Comparison of ENCODE assay signal across 9 cellular contexts in the genomic region with DNA sequence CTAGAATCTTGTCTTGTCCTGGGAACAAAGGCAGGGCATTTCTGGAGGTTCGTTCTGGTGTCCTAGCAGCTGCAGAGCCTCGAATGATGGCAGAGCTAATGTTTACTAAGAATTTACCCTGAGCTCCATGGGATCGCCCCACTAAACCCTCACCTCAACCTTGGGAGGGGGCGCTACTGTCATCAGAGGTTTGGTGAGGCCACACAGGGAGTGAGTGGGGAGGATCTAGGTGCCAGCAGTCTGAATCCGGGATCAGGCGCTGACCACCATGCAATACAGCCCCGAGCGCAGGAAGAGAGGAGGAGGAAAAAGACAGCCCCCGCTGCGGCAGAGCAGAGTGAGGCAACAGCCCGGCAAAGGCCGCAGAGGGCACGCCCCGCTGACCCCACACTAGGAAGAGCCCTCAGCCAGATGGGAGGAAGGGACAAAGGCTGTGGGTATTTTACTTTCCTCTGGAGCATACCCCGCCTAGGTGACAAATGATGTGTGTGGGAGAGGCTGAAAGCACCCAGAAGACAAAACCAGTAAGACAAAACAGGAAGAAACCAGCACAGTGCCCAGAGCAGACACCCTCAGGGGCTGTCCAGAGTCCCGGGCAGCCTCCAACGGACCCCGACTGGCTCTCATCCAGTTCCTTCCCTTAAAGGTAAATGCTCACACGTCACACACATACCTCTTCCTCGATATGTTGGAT.
DNase-seq lines count a peak whose midpoint lies in the region; ATAC-seq and TF ChIP-seq lines count a peak whose summit lies in the region.
"Had no signal": no experiment of that assay in that cellular context is flagged by ENCODE, and none has a peak within 500 bp of the region (broad histone marks: within the 10 kb centered on the region; RNA-seq: fewer than 3 reads in every experiment).

No MANE protein-coding gene starts in this region.

- ATAC-seq in CD4-positive, alpha-beta T cell (ENCODE audit: poor library complexity) = peak; percentile 25
- ATAC-seq in GM21576 (IDR thresholded peaks at IDR 0.05; ENCODE audit: unreplicated experiment) = peak; percentile 40

- CTCF ChIA-PET in CD4-positive, alpha-beta T cell (lab: Charles Lee) = no interaction called here

- H3K9ac ChIP-seq in OCI-LY1 (ENCODE audit: low read length) = no peak overlapping the region
- no peak overlapping the region for H3K9ac ChIP-seq in fibroblast of lung (ENCODE audit: insufficient read depth, low read length)

- no peak overlapping the region for H2AFZ ChIP-seq in OCI-LY1 (ENCODE audit: low read length)
- H2AFZ ChIP-seq in fibroblast of lung (ENCODE audit: low read length) = no peak overlapping the region

- peak overlapping the region; percentile 46 for H3K4me3 Mint-ChIP-seq in CD4-positive, alpha-beta T cell
- H3K4me3 Mint-ChIP-seq in stimulated activated naive CD8-positive, alpha-beta T cell treated with anti-CD3 and anti-CD28 coated beads, Interleukin-15, Interleukin-2, amounts not matched to agents 100 ng/mL and 50 ng/mL, for 24 hours = peak overlapping the region; percentile 69

- H3K79me2 ChIP-seq in OCI-LY1 (ENCODE audit: insufficient read depth, low read length) = peaks cover 9% of the 10 kb centered on the region; the same call in 1 of the 2 replicates
- H3K79me2 ChIP-seq in fibroblast of lung (ENCODE audit: control insufficient read depth, insufficient read depth, low read length) = no peaks in the 10 kb centered on the region

- H3K27me3 ChIP-seq in CD4-positive, alpha-beta T cell (ENCODE audit: control insufficient read depth, insufficient read depth, low read length) = no peaks in the 10 kb centered on the region
- H3K27me3 ChIP-seq in OCI-LY1 (ENCODE audit: insufficient read depth, low read length) (no peaks in the 10 kb centered on the region), fibroblast of lung (ENCODE audit: control insufficient read depth, insufficient read depth, low read length) (no peaks in the 10 kb centered on the region)

- peak overlapping the region; percentile 49 for H3K27ac ChIP-seq in CD4-positive, alpha-beta T cell (ENCODE audit: low read depth, low read length)
- H3K27ac ChIP-seq in OCI-LY1 (ENCODE audit: low read depth, low read length, poor library complexity, severe bottlenecking) = peak overlapping the region; percentile 63
- peak overlapping the region; percentile 28 for H3K27ac ChIP-seq in fibroblast of lung (ENCODE audit: insufficient read depth, low read length)
- H3K27ac ChIP-seq: psoas muscle had no signal

- H3K4me1 ChIP-seq in OCI-LY1 (ENCODE audit: insufficient read depth, low read length, severe bottlenecking) = peaks cover 68% of the 10 kb centered on the region
- H3K4me1 ChIP-seq in fibroblast of lung (ENCODE audit: control insufficient read depth, extremely low read depth, insufficient read depth, low read length) = peaks cover 10% of the 10 kb centered on the region

- no peak for TF ChIP-seq CTCF in CD4-positive, alpha-beta T cell (IDR thresholded peaks at IDR 0.05)
- TF ChIP-seq CTCF in OCI-LY1 (IDR thresholded peaks at IDR 0.05; ENCODE audit: low read length) (no peak), fibroblast of lung (conservative IDR thresholded peaks at IDR 0.05 in 1 of 2, IDR thresholded peaks at IDR 0.05 in 1 of 2; ENCODE audit: low read depth in 1 of 2, low read length in 2 of 2) (no peak)

- no peak overlapping the region; the same call in 1 of the 2 replicates for H3K4me2 ChIP-seq in OCI-LY1 (ENCODE audit: low read length)
- peak overlapping the region; percentile 51 for H3K4me2 ChIP-seq in fibroblast of lung (ENCODE audit: extremely low read depth, insufficient read depth, low read length)

- no peak for DNase-seq in CD4-positive, alpha-beta T cell
- DNase-seq in fibroblast of lung (ENCODE audit: low read depth in 2 of 2) (peak in 1 of 2 donors; percentile 21), HCEC 1CT (no peak), SW 1271 (lab: John Stamatoyannopoulos, UW) (no peak), NCI-H2227 treated with DMSO at 0.1 percent for 48 hours (lab: John Stamatoyannopoulos, UW) (no peak)
- DNase-seq: psoas muscle had no signal

- POLR2A ChIA-PET in CD4-positive, alpha-beta T cell (lab: Charles Lee) = interaction anchor here (0.5 to 4.7 kb wide), 3 partner anchors 7 to 82 kb away, joined by 3 to 25 read pairs (median 3); no protein-coding TSS in a partner anchor

- peaks cover 6% of the 10 kb centered on the region for H3K36me3 Mint-ChIP-seq in CD4-positive, alpha-beta T cell (ENCODE audit: low read depth)
- peaks cover 4% of the 10 kb centered on the region for H3K36me3 Mint-ChIP-seq in stimulated activated naive CD8-positive, alpha-beta T cell treated with anti-CD3 and anti-CD28 coated beads, Interleukin-15, Interleukin-2, amounts not matched to agents 100 ng/mL and 50 ng/mL, for 24 hours (ENCODE audit: low read depth)

- intact Hi-C loops in CD4-positive, alpha-beta T cell (cut with DNase I, micrococcal nuclease) = loop anchor here in 1 of 2 experiments (10.0 kb wide), 1 partner anchor 106 kb away; no protein-coding TSS in a partner anchor

- H3K36me3 ChIP-seq in OCI-LY1 (ENCODE audit: insufficient read depth, low read length) (peaks cover 25% of the 10 kb centered on the region), fibroblast of lung (ENCODE audit: control insufficient read depth, insufficient read depth, low read length) (no peaks in the 10 kb centered on the region)

- no peaks in the 10 kb centered on the region for H3K27me3 Mint-ChIP-seq in CD4-positive, alpha-beta T cell
- H3K27me3 Mint-ChIP-seq in stimulated activated naive CD8-positive, alpha-beta T cell treated with anti-CD3 and anti-CD28 coated beads, Interleukin-15, Interleukin-2, amounts not matched to agents 100 ng/mL and 50 ng/mL, for 24 hours = no peaks in the 10 kb centered on the region

- H3K9me2 ChIP-seq in OCI-LY1 (ENCODE audit: low read depth, low read length) = no peaks in the 10 kb centered on the region

- H3K9me3 Mint-ChIP-seq in CD4-positive, alpha-beta T cell = no peaks in the 10 kb centered on the region
- no peaks in the 10 kb centered on the region for H3K9me3 Mint-ChIP-seq in stimulated activated naive CD8-positive, alpha-beta T cell treated with anti-CD3 and anti-CD28 coated beads, Interleukin-15, Interleukin-2, amounts not matched to agents 100 ng/mL and 50 ng/mL, for 24 hours

- no peaks in the 10 kb centered on the region for H4K20me1 ChIP-seq in OCI-LY1 (ENCODE audit: insufficient read depth, low read length)
- H4K20me1 ChIP-seq in fibroblast of lung (ENCODE audit: control insufficient read depth, extremely low read depth, insufficient read depth, low read length) = no peaks in the 10 kb centered on the region

- H3K4me3 ChIP-seq in OCI-LY1 (ENCODE audit: low read depth, low read length, poor library complexity, severe bottlenecking) (no peak overlapping the region), fibroblast of lung (replicated peaks in 1 of 4; ENCODE audit: control extremely low read depth in 1 of 4, insufficient read depth in 1 of 4, low read depth in 3 of 4, low read length in 4 of 4) (no peak overlapping the region)
- H3K4me3 ChIP-seq: psoas muscle had no signal

- H3K27ac Mint-ChIP-seq in CD4-positive, alpha-beta T cell = peak overlapping the region; percentile 95
- H3K27ac Mint-ChIP-seq in stimulated activated naive CD8-positive, alpha-beta T cell treated with anti-CD3 and anti-CD28 coated beads, Interleukin-15, Interleukin-2, amounts not matched to agents 100 ng/mL and 50 ng/mL, for 24 hours = peak overlapping the region; percentile 87

- H3K9me3 ChIP-seq in CD4-positive, alpha-beta T cell (ENCODE audit: control insufficient read depth, low read length) = no peaks in the 10 kb centered on the region
- H3K9me3 ChIP-seq in OCI-LY1 (ENCODE audit: low read length) (no peaks in the 10 kb centered on the region), fibroblast of lung (ENCODE audit: control insufficient read depth, insufficient read depth, low read depth, low read length) (no peaks in the 10 kb centered on the region)
- H3K9me3 ChIP-seq: psoas muscle had no signal

- H3F3A ChIP-seq in OCI-LY1 (ENCODE audit: insufficient read depth, low read length) = no peaks in the 10 kb centered on the region

- peaks cover 86% of the 10 kb centered on the region for H3K4me1 Mint-ChIP-seq in CD4-positive, alpha-beta T cell (ENCODE audit: low read depth)
- H3K4me1 Mint-ChIP-seq in stimulated activated naive CD8-positive, alpha-beta T cell treated with anti-CD3 and anti-CD28 coated beads, Interleukin-15, Interleukin-2, amounts not matched to agents 100 ng/mL and 50 ng/mL, for 24 hours (ENCODE audit: low read depth) = peaks cover 83% of the 10 kb centered on the region
